In genomic region chr10:102245101-102245931, GRCh38 we compare ENCODE assay signal across 1 cellular context.
A peak's percentile ranks its signal among the peaks of the same experiment; 100 is the strongest.
TF ChIP-seq lines count a peak whose summit lies in the region.

TSS of gene GBF1 (plus strand) at chr10:102245532. CDS start at chr10:102258939, 13,407 bp downstream.

TF ChIP-seq in GM12878, 131 proteins besides CTCF, POLR2A, EP300 and RAD21 (continued from another document and continues in another):
- peak; percentile 79 for TF ChIP-seq RELB (IDR thresholded peaks at IDR 0.05; ENCODE audit: low read depth)
- TF ChIP-seq CBX5 (IDR thresholded peaks at IDR 0.05; ENCODE audit: low read depth), result no peak
- TF ChIP-seq KAT2A (conservative IDR thresholded peaks at IDR 0.05; ENCODE audit: control insufficient read depth, low read depth, low read length), result no peak
- no peak for TF ChIP-seq BCL11A (IDR thresholded peaks at IDR 0.05; ENCODE audit: low read depth, low read length)
- peak; percentile 94 for TF ChIP-seq CREB1 (IDR thresholded peaks at IDR 0.05; ENCODE audit: low read depth)
- TF ChIP-seq RUNX3 (IDR thresholded peaks at IDR 0.05; ENCODE audit: low read length), result peak; percentile 59
- no peak for TF ChIP-seq TCF7 (IDR thresholded peaks at IDR 0.05; ENCODE audit: borderline replicate concordance)
- no peak for TF ChIP-seq USF1 (IDR thresholded peaks at IDR 0.05; ENCODE audit: borderline replicate concordance, extremely low read length, insufficient read depth, low read depth, low read length)
- 0 out of 2 replicates have a peak, but pooled peaks have one; percentile 51 for TF ChIP-seq MEF2A (IDR thresholded peaks at IDR 0.05; ENCODE audit: insufficient read depth, low read depth, low read length)
- TF ChIP-seq MAX (IDR thresholded peaks at IDR 0.05; ENCODE audit: low read depth, low read length), result peak; percentile 72
- no peak for TF ChIP-seq NR2C2 (IDR thresholded peaks at IDR 0.05; ENCODE audit: borderline replicate concordance, control insufficient read depth, insufficient read length, low read depth)
- TF ChIP-seq RB1 (IDR thresholded peaks at IDR 0.05; ENCODE audit: borderline replicate concordance), result 0 out of 2 replicates have a peak, but pooled peaks have one; percentile 32
- peak; percentile 96 for TF ChIP-seq PBX3 (IDR thresholded peaks at IDR 0.05; ENCODE audit: insufficient replicate concordance, low read depth, low read length)
- peak; percentile 85; the same call in 1 of the 2 replicates for TF ChIP-seq POLR2AphosphoS2 (IDR thresholded peaks at IDR 0.05; ENCODE audit: low read depth, low read length)
- no peak for TF ChIP-seq ZNF592 (IDR thresholded peaks at IDR 0.05)
- peak; percentile 86; the same call in 1 of the 2 replicates for TF ChIP-seq SIN3A (IDR thresholded peaks at IDR 0.05; ENCODE audit: low read depth, low read length)
- TF ChIP-seq FOXK2 (IDR thresholded peaks at IDR 0.05), result no peak
- peak; percentile 97 for TF ChIP-seq NR2F1 (conservative IDR thresholded peaks at IDR 0.05)
- 0 out of 2 replicates have a peak, but pooled peaks have one; percentile 16 for TF ChIP-seq BMI1 (IDR thresholded peaks at IDR 0.05; ENCODE audit: borderline replicate concordance)
- no peak for TF ChIP-seq TARDBP (IDR thresholded peaks at IDR 0.05; ENCODE audit: borderline replicate concordance)
- TF ChIP-seq ZBTB40 (IDR thresholded peaks at IDR 0.05; ENCODE audit: borderline replicate concordance), result peak; percentile 75
- no peak for TF ChIP-seq CEBPB (IDR thresholded peaks at IDR 0.05; ENCODE audit: borderline replicate concordance in 1 of 2, low read depth in 2 of 2, low read length in 2 of 2)
- 0 out of 2 replicates have a peak, but pooled peaks have one; percentile 27 for TF ChIP-seq SMARCA5 (IDR thresholded peaks at IDR 0.05)
- no peak for TF ChIP-seq ESRRA (IDR thresholded peaks at IDR 0.05; ENCODE audit: low read length)
- no peak for TF ChIP-seq USF2 (IDR thresholded peaks at IDR 0.05; ENCODE audit: borderline replicate concordance, low read depth, low read length)
- peak; percentile 49 for TF ChIP-seq E2F4 (IDR thresholded peaks at IDR 0.05; ENCODE audit: low read depth, low read length)
- TF ChIP-seq RFX5 (IDR thresholded peaks at IDR 0.05; ENCODE audit: low read depth, low read length), result peak; percentile 92
- TF ChIP-seq MLLT1 (IDR thresholded peaks at IDR 0.05), result no peak
- no peak for TF ChIP-seq ZBTB11 (CRISPR knock-in tag; IDR thresholded peaks at IDR 0.05)
- TF ChIP-seq E2F8 (IDR thresholded peaks at IDR 0.05; ENCODE audit: low read depth, partially characterized antibody), result peak; percentile 48
- no peak for TF ChIP-seq ZSCAN29 (IDR thresholded peaks at IDR 0.05)
- no peak for TF ChIP-seq EZH2 (IDR thresholded peaks at IDR 0.05; ENCODE audit: borderline replicate concordance, control insufficient read depth, low read depth, low read length)
- TF ChIP-seq KDM1A (IDR thresholded peaks at IDR 0.05; ENCODE audit: borderline replicate concordance), result no peak
